ENCODE assay signal across 1 cellular context in the genomic region with DNA sequence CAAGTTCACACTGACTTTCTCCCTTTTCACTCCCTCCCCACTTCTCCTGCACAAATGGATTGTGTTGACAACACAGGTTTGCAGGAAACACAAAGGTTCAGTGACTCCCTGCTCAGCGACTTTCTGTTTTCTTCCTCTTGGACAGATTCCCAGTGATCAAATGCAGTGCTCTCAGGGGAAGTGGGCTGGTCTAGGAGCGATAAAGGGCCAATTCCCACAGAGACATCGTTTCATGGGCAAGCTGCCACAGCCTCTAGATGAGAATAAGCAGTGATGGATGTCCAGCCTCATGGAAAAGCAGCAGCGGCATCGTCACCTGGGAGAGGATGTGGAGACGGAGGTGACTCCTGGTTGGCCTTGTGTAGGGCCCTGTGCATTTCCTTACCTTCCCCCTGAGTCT.
TF ChIP-seq lines count a peak whose summit lies in the region.

No MANE protein-coding gene starts in this region.

TF ChIP-seq in GM23338, 12 proteins besides CTCF, POLR2A, EP300 and RAD21:
- TF ChIP-seq, protein P1, sequence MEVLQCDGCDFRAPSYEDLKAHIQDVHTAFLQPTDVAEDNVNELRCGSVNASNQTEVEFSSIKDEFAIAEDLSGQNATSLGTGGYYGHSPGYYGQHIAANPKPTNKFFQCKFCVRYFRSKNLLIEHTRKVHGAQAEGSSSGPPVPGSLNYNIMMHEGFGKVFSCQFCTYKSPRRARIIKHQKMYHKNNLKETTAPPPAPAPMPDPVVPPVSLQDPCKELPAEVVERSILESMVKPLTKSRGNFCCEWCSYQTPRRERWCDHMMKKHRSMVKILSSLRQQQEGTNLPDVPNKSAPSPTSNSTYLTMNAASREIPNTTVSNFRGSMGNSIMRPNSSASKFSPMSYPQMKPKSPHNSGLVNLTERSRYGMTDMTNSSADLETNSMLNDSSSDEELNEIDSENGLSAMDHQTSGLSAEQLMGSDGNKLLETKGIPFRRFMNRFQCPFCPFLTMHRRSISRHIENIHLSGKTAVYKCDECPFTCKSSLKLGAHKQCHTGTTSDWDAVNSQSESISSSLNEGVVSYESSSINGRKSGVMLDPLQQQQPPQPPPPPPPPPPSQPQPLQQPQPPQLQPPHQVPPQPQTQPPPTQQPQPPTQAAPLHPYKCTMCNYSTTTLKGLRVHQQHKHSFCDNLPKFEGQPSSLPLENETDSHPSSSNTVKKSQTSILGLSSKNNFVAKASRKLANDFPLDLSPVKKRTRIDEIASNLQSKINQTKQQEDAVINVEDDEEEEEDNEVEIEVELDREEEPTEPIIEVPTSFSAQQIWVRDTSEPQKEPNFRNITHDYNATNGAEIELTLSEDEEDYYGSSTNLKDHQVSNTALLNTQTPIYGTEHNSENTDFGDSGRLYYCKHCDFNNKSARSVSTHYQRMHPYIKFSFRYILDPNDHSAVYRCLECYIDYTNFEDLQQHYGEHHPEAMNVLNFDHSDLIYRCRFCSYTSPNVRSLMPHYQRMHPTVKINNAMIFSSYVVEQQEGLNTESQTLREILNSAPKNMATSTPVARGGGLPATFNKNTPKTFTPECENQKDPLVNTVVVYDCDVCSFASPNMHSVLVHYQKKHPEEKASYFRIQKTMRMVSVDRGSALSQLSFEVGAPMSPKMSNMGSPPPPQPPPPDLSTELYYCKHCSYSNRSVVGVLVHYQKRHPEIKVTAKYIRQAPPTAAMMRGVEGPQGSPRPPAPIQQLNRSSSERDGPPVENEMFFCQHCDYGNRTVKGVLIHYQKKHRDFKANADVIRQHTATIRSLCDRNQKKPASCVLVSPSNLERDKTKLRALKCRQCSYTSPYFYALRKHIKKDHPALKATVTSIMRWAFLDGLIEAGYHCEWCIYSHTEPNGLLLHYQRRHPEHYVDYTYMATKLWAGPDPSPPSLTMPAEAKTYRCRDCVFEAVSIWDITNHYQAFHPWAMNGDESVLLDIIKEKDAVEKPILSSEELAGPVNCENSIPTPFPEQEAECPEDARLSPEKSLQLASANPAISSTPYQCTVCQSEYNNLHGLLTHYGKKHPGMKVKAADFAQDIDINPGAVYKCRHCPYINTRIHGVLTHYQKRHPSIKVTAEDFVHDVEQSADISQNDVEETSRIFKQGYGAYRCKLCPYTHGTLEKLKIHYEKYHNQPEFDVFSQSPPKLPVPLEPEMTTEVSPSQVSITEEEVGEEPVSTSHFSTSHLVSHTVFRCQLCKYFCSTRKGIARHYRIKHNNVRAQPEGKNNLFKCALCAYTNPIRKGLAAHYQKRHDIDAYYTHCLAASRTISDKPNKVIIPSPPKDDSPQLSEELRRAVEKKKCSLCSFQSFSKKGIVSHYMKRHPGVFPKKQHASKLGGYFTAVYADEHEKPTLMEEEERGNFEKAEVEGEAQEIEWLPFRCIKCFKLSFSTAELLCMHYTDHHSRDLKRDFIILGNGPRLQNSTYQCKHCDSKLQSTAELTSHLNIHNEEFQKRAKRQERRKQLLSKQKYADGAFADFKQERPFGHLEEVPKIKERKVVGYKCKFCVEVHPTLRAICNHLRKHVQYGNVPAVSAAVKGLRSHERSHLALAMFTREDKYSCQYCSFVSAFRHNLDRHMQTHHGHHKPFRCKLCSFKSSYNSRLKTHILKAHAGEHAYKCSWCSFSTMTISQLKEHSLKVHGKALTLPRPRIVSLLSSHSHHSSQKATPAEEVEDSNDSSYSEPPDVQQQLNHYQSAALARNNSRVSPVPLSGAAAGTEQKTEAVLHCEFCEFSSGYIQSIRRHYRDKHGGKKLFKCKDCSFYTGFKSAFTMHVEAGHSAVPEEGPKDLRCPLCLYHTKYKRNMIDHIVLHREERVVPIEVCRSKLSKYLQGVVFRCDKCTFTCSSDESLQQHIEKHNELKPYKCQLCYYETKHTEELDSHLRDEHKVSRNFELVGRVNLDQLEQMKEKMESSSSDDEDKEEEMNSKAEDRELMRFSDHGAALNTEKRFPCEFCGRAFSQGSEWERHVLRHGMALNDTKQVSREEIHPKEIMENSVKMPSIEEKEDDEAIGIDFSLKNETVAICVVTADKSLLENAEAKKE (CRISPR knock-in tag; IDR thresholded peaks at IDR 0.05): no peak
- TF ChIP-seq NANOG (IDR thresholded peaks at IDR 0.05; ENCODE audit: borderline replicate concordance) (no peak), CREB1 (CRISPR knock-in tag; IDR thresholded peaks at IDR 0.05; ENCODE audit: low read depth) (no peak), EZH2phosphoT487 (IDR thresholded peaks at IDR 0.05; ENCODE audit: unreplicated experiment) (no peak), JUNB (IDR thresholded peaks at IDR 0.05; ENCODE audit: unreplicated experiment) (no peak), STAT1 (IDR thresholded peaks at IDR 0.05; ENCODE audit: unreplicated experiment) (no peak), POLR2AphosphoS5 (IDR thresholded peaks at IDR 0.05; ENCODE audit: low read depth) (no peak)
- TF ChIP-seq, protein P2, sequence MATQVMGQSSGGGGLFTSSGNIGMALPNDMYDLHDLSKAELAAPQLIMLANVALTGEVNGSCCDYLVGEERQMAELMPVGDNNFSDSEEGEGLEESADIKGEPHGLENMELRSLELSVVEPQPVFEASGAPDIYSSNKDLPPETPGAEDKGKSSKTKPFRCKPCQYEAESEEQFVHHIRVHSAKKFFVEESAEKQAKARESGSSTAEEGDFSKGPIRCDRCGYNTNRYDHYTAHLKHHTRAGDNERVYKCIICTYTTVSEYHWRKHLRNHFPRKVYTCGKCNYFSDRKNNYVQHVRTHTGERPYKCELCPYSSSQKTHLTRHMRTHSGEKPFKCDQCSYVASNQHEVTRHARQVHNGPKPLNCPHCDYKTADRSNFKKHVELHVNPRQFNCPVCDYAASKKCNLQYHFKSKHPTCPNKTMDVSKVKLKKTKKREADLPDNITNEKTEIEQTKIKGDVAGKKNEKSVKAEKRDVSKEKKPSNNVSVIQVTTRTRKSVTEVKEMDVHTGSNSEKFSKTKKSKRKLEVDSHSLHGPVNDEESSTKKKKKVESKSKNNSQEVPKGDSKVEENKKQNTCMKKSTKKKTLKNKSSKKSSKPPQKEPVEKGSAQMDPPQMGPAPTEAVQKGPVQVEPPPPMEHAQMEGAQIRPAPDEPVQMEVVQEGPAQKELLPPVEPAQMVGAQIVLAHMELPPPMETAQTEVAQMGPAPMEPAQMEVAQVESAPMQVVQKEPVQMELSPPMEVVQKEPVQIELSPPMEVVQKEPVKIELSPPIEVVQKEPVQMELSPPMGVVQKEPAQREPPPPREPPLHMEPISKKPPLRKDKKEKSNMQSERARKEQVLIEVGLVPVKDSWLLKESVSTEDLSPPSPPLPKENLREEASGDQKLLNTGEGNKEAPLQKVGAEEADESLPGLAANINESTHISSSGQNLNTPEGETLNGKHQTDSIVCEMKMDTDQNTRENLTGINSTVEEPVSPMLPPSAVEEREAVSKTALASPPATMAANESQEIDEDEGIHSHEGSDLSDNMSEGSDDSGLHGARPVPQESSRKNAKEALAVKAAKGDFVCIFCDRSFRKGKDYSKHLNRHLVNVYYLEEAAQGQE (IDR thresholded peaks at IDR 0.05; ENCODE audit: unreplicated experiment): no peak
- TF ChIP-seq, protein P3, sequence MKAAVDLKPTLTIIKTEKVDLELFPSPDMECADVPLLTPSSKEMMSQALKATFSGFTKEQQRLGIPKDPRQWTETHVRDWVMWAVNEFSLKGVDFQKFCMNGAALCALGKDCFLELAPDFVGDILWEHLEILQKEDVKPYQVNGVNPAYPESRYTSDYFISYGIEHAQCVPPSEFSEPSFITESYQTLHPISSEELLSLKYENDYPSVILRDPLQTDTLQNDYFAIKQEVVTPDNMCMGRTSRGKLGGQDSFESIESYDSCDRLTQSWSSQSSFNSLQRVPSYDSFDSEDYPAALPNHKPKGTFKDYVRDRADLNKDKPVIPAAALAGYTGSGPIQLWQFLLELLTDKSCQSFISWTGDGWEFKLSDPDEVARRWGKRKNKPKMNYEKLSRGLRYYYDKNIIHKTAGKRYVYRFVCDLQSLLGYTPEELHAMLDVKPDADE (IDR thresholded peaks at IDR 0.05): no peak
TF ChIP-seq in GM23338: peak in this region for 0.
